19 cellular contexts compared by ENCODE assay signal in genomic region chr18:29188760-29189159, GRCh38.
DNase-seq lines count a peak whose midpoint lies in the region; TF ChIP-seq lines count a peak whose summit lies in the region.
"Had no signal": no experiment of that assay in that cellular context is flagged by ENCODE, and none has a peak within 500 bp of the region (broad histone marks: within the 10 kb centered on the region; RNA-seq: fewer than 3 reads in every experiment).

No MANE protein-coding gene starts in this region.

- DNase-seq in NCI-H1417 (lab: John Stamatoyannopoulos, UW) (peak in 2 of 3 experiments; percentile 25 to 63), NCI-H1417 treated with DMSO at 0.1 percent for 48 hours (lab: John Stamatoyannopoulos, UW) (no peak), HPDE6-E6E7 (ENCODE audit: extremely low spot score) (peak; percentile 13), RWPE1 (ENCODE audit: low spot score) (peak; percentile 26), osteoblast (ENCODE audit: insufficient read length, low spot score, missing footprints) (no peak), foreskin melanocyte (no peak), Ammon's horn (ENCODE audit: low spot score) (no peak), cerebellar nuclear complex (lab: John Stamatoyannopoulos, UW) (no peak)
- DNase-seq: activated CD4-positive, alpha-beta T cell treated with anti-CD3 and anti-CD28 coated beads for 4 hours; activated CD8-positive, alpha-beta memory T cell treated with anti-CD3 and anti-CD28 coated beads, Interleukin-2, amount 50 U/mL, for 48 hours; activated naive CD4-positive, alpha-beta T cell; GOT3; left ventricle myocardium superior; NCI-H2029; posterior cingulate gyrus; trophoblast cell had no signal

- no peaks in the 10 kb centered on the region for H3K9me3 ChIP-seq in osteoblast (ENCODE audit: low read depth, low read length)
- H3K9me3 ChIP-seq: BLaER1 had no signal

- H4K20me1 ChIP-seq in osteoblast (ENCODE audit: insufficient read depth, low read length): no peaks in the 10 kb centered on the region
- H4K20me1 ChIP-seq: BLaER1 had no signal

- POLR2A ChIA-PET in RWPE1 (lab: Yijun Ruan, JAX; ENCODE audit: low non-redundant PET): no interaction called here

- H3K4me3 ChIP-seq in osteoblast (ENCODE audit: insufficient read depth, low read length): no peak overlapping the region
- H3K4me3 ChIP-seq: BLaER1, skin epidermis had no signal

- TF ChIP-seq CTCF in RWPE1 (conservative IDR thresholded peaks at IDR 0.05; ENCODE audit: low read depth) (no peak), osteoblast (IDR thresholded peaks at IDR 0.05; ENCODE audit: extremely low read depth, low read depth, low read length) (no peak)

- H2AFZ ChIP-seq in osteoblast (ENCODE audit: low read length): peak overlapping the region; percentile 37

- no peak overlapping the region for H3K27ac ChIP-seq in RWPE1
- H3K27ac ChIP-seq in osteoblast (ENCODE audit: low read depth, low read length): no peak overlapping the region
- H3K27ac ChIP-seq: 22Rv1, BLaER1, skin epidermis had no signal

- CTCF ChIA-PET in RWPE1 (lab: Yijun Ruan, JAX): no interaction called here

- no peak overlapping the region for H3K4me2 ChIP-seq in osteoblast (ENCODE audit: insufficient read depth, low read length)
- H3K4me2 ChIP-seq: BLaER1 had no signal

- no peaks in the 10 kb centered on the region for H3K36me3 ChIP-seq in osteoblast (ENCODE audit: insufficient read depth, low read length)
- H3K36me3 ChIP-seq: BLaER1 had no signal

- H3K4me1 ChIP-seq in osteoblast (ENCODE audit: insufficient read depth, low read length): peaks cover 6% of the 10 kb centered on the region
- H3K4me1 ChIP-seq: BLaER1 had no signal

- no peaks in the 10 kb centered on the region for H3K27me3 ChIP-seq in osteoblast (ENCODE audit: insufficient read depth, low read length)
- H3K27me3 ChIP-seq: BLaER1 had no signal

- no peaks in the 10 kb centered on the region for H3K79me2 ChIP-seq in osteoblast (ENCODE audit: insufficient read depth, low read length)

Comparison
In these comparisons a context has a peak if more than half of its experiments do, and no peak if none do; other contexts are left out.
1. DNase-seq: peak in NCI-H1417 (2 of 3), HPDE6-E6E7 (single experiment) and RWPE1 (single experiment); none in NCI-H1417 treated with DMSO at 0.1 percent for 48 hours (single experiment), osteoblast (single experiment), foreskin melanocyte (single experiment), Ammon's horn (single experiment) and cerebellar nuclear complex (0 of 2).